In the genomic region with DNA sequence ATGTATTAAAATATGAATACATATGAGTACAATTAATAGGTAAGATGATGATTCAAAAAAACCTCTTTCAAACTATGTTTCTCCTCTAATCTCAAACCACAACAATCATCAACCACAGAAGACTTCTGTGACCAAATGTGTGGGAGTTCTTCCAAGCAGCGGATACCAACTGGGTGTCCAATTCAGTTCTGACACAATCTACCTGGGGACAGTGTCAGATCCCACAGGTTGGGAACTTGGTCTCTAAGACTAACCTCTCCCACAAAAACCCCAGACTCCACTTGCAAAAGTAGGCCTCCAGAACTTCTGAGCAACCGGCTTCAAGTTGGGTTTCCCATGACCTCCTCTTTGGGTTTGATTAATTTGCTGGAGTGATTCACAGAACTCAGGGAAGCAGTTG, we compare ENCODE assay signal across 23 cellular contexts. TPM values are rescaled to one million over a fixed set of nuclear protein-coding genes. Genes with fewer than 3 reads are reported as not detected.
"Had no signal": no experiment of that assay in that cellular context is flagged by ENCODE, and none has a peak within 500 bp of the region (broad histone marks: within the 10 kb centered on the region; RNA-seq: fewer than 3 reads in every experiment).

No MANE protein-coding gene starts in this region.

- H3K4me3 Mint-ChIP-seq: dendritic cell treated with granulocyte-macrophage colony-stimulating factor and Interleukin-4, amounts not matched to agents 40 ng/mL and 50 ng/mL, for 4 days; effector memory CD8-positive, alpha-beta T cell; endodermal cell; mesothelial cell of epicardium had no signal

- H3K4me1 Mint-ChIP-seq: endodermal cell, mesothelial cell of epicardium had no signal

- ATAC-seq: effector memory CD8-positive, alpha-beta T cell; esophagus mucosa; gastrocnemius medialis; heart right ventricle; left cardiac atrium; left lung; left ventricle myocardium superior; lower lobe of right lung; mucosa of descending colon had no signal

- H3K27ac Mint-ChIP-seq: dendritic cell treated with granulocyte-macrophage colony-stimulating factor and Interleukin-4, amounts not matched to agents 40 ng/mL and 50 ng/mL, for 4 days; effector memory CD8-positive, alpha-beta T cell; endodermal cell; mesothelial cell of epicardium had no signal

- H3K9me3 Mint-ChIP-seq: dendritic cell treated with granulocyte-macrophage colony-stimulating factor and Interleukin-4, amounts not matched to agents 40 ng/mL and 50 ng/mL, for 4 days; effector memory CD8-positive, alpha-beta T cell; endodermal cell; mesothelial cell of epicardium had no signal

- DNase-seq: effector CD8-positive, alpha-beta T cell; effector memory CD8-positive, alpha-beta T cell; endodermal cell; erythroblast; esophagus squamous epithelium; foreskin fibroblast; foreskin melanocyte; gastrocnemius medialis; glutamatergic neuron; head of caudate nucleus; heart right ventricle; hippocampal formation; left cardiac atrium; left lung; left ventricle myocardium superior; lower lobe of right lung; mesenchymal stem cell; mucosa of descending colon had no signal

- H3K27ac ChIP-seq: coronary artery, epithelial cell of prostate, esophagus squamous epithelium, gastrocnemius medialis, heart right ventricle, left lung, lower lobe of right lung had no signal

- H3K4me3 ChIP-seq: coronary artery, esophagus squamous epithelium, gastrocnemius medialis, heart right ventricle, left lung, lower lobe of right lung, mucosa of descending colon had no signal

- H3K27me3 ChIP-seq: esophagus squamous epithelium, gastrocnemius medialis, heart right ventricle, left lung had no signal

- H3K9me3 ChIP-seq: esophagus squamous epithelium, gastrocnemius medialis, heart right ventricle, left lung, lower lobe of right lung, mucosa of descending colon had no signal

- H3K4me1 ChIP-seq: esophagus squamous epithelium, gastrocnemius medialis, left lung, lower lobe of right lung had no signal

- H3K27me3 Mint-ChIP-seq: dendritic cell treated with granulocyte-macrophage colony-stimulating factor and Interleukin-4, amounts not matched to agents 40 ng/mL and 50 ng/mL, for 4 days; effector memory CD8-positive, alpha-beta T cell had no signal

RNA-seq across cellular contexts. Expression of gene KLHL41, which starts 37.3 kb away (rescaled TPM):
- total RNA-seq: endodermal cell had no signal
